ENCODE assay signal across 2 cellular contexts in the genomic region with DNA sequence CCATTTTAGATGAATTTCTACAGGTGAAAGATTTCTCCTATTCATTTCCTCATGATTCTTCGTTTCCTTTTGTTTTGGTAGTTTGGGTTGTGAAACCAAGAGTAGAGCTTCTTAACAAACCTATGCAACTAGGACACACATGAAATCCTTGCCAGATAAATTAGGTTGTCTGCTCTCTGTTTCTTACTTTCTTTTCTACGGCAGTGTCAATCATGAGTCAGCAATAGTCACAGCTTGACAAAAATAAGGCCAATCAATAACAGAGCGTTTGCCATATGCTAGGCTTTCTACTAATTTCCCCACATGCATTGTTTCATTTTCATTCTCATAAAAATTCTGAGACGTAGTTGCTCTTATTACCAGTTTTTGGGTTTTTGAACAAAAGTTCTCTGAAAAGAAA.
A peak's percentile ranks its signal among the peaks of the same experiment; 100 is the strongest.
TF ChIP-seq lines count a peak whose summit lies in the region.

No MANE protein-coding gene starts in this region.

TF ChIP-seq in GM23338, 12 proteins besides CTCF, POLR2A, EP300 and RAD21:
- TF ChIP-seq, protein P1, sequence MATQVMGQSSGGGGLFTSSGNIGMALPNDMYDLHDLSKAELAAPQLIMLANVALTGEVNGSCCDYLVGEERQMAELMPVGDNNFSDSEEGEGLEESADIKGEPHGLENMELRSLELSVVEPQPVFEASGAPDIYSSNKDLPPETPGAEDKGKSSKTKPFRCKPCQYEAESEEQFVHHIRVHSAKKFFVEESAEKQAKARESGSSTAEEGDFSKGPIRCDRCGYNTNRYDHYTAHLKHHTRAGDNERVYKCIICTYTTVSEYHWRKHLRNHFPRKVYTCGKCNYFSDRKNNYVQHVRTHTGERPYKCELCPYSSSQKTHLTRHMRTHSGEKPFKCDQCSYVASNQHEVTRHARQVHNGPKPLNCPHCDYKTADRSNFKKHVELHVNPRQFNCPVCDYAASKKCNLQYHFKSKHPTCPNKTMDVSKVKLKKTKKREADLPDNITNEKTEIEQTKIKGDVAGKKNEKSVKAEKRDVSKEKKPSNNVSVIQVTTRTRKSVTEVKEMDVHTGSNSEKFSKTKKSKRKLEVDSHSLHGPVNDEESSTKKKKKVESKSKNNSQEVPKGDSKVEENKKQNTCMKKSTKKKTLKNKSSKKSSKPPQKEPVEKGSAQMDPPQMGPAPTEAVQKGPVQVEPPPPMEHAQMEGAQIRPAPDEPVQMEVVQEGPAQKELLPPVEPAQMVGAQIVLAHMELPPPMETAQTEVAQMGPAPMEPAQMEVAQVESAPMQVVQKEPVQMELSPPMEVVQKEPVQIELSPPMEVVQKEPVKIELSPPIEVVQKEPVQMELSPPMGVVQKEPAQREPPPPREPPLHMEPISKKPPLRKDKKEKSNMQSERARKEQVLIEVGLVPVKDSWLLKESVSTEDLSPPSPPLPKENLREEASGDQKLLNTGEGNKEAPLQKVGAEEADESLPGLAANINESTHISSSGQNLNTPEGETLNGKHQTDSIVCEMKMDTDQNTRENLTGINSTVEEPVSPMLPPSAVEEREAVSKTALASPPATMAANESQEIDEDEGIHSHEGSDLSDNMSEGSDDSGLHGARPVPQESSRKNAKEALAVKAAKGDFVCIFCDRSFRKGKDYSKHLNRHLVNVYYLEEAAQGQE (IDR thresholded peaks at IDR 0.05; ENCODE audit: unreplicated experiment): no peak
- TF ChIP-seq EZH2phosphoT487 (IDR thresholded peaks at IDR 0.05; ENCODE audit: unreplicated experiment): no peak
- no peak for TF ChIP-seq ZNF331 (CRISPR knock-in tag; IDR thresholded peaks at IDR 0.05; ENCODE audit: low read depth)

TF ChIP-seq in liver, 16 proteins besides CTCF, POLR2A, EP300 and RAD21:
- TF ChIP-seq, protein P2, sequence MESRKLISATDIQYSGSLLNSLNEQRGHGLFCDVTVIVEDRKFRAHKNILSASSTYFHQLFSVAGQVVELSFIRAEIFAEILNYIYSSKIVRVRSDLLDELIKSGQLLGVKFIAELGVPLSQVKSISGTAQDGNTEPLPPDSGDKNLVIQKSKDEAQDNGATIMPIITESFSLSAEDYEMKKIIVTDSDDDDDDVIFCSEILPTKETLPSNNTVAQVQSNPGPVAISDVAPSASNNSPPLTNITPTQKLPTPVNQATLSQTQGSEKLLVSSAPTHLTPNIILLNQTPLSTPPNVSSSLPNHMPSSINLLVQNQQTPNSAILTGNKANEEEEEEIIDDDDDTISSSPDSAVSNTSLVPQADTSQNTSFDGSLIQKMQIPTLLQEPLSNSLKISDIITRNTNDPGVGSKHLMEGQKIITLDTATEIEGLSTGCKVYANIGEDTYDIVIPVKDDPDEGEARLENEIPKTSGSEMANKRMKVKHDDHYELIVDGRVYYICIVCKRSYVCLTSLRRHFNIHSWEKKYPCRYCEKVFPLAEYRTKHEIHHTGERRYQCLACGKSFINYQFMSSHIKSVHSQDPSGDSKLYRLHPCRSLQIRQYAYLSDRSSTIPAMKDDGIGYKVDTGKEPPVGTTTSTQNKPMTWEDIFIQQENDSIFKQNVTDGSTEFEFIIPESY (IDR thresholded peaks at IDR 0.05): no peak
- TF ChIP-seq NR2F2 (IDR thresholded peaks at IDR 0.05) (no peak), RXRA (IDR thresholded peaks at IDR 0.05) (peak in 1 of 2 donors; percentile 41), FOXA1 (IDR thresholded peaks at IDR 0.05) (no peak), JUND (IDR thresholded peaks at IDR 0.05) (peak in 1 of 2 donors; percentile 34), SP1 (IDR thresholded peaks at IDR 0.05) (peak; percentile 22), MAX (IDR thresholded peaks at IDR 0.05) (peak; percentile 18), HNF4A (conservative IDR thresholded peaks at IDR 0.05) (peak; percentile 13 to 29), YY1 (IDR thresholded peaks at IDR 0.05) (peak; percentile 69)
- TF ChIP-seq, protein P3, sequence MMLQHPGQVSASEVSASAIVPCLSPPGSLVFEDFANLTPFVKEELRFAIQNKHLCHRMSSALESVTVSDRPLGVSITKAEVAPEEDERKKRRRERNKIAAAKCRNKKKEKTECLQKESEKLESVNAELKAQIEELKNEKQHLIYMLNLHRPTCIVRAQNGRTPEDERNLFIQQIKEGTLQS (IDR thresholded peaks at IDR 0.05): no peak
